Comparison of ENCODE assay signal across 8 cellular contexts in genomic region chr2:128090575-128090908, GRCh38. TPM values are rescaled to one million over a fixed set of nuclear protein-coding genes. Genes with fewer than 3 reads are reported as not detected.
A peak's percentile ranks its signal among the peaks of the same experiment; 100 is the strongest.
DNase-seq lines count a peak whose midpoint lies in the region; ATAC-seq and TF ChIP-seq lines count a peak whose summit lies in the region.

No MANE protein-coding gene starts in this region.

- H3K9me3 ChIP-seq in CD8-positive, alpha-beta T cell (ENCODE audit: low read length), result no peaks in the 10 kb centered on the region
- no peaks in the 10 kb centered on the region for H3K9me3 ChIP-seq in duodenal mucosa (ENCODE audit: control insufficient read depth in 1 of 2, low read length in 2 of 2)
- no peaks in the 10 kb centered on the region for H3K9me3 ChIP-seq in neural progenitor cell (ENCODE audit: low read depth)

- peak overlapping the region; percentile 60 for H3K27ac ChIP-seq in CD8-positive, alpha-beta T cell (ENCODE audit: low read depth, low read length)
- peak overlapping the region; percentile 40; the same call in 1 of the 2 replicates for H3K27ac ChIP-seq in KMS-11
- peak overlapping the region; percentile 67 for H3K27ac ChIP-seq in duodenal mucosa (ENCODE audit: low read depth, low read length)
- H3K27ac ChIP-seq in neural progenitor cell, result no peak overlapping the region

- H3K4me1 Mint-ChIP-seq in CD8-positive, alpha-beta T cell (ENCODE audit: low read depth), result peaks cover 44% of the 10 kb centered on the region
- H3K4me1 Mint-ChIP-seq in neural progenitor cell, result peaks cover 18% of the 10 kb centered on the region

- no peaks in the 10 kb centered on the region for H3K36me3 ChIP-seq in CD8-positive, alpha-beta T cell (ENCODE audit: insufficient read depth, low read length)
- no peaks in the 10 kb centered on the region for H3K36me3 ChIP-seq in KMS-11 (ENCODE audit: insufficient read depth)
- H3K36me3 ChIP-seq in duodenal mucosa (ENCODE audit: control insufficient read depth in 1 of 2, insufficient read depth in 2 of 2, low read length in 2 of 2), result peaks cover 6 to 8% of the 10 kb centered on the region in 2 donors
- no peaks in the 10 kb centered on the region for H3K36me3 ChIP-seq in neural progenitor cell

- H3K36me3 Mint-ChIP-seq in CD8-positive, alpha-beta T cell, result peaks cover 8% of the 10 kb centered on the region
- no peaks in the 10 kb centered on the region for H3K36me3 Mint-ChIP-seq in neural progenitor cell

- H2AFZ ChIP-seq in KMS-11 (ENCODE audit: low read depth) (peak overlapping the region; percentile 63), neural progenitor cell (replicated peaks) (peak overlapping the region; percentile 79)

- POLR2A ChIA-PET in CD8-positive, alpha-beta T cell (lab: Charles Lee), result interaction anchor here (0.6 to 3.0 kb wide), 11 partner anchors 8 to 388 kb away, joined by 3 to 26 read pairs (median 4); partner anchors contain the start of genes AMMECR1L, SAP130 and WDR33

- H3K9ac ChIP-seq in KMS-11 (peak overlapping the region; percentile 82; the same call in 1 of the 2 replicates), duodenal mucosa (ENCODE audit: low read depth in 1 of 2, low read length in 2 of 2) (peak overlapping the region; percentile 68 to 98), neural progenitor cell (peak overlapping the region; percentile 63)

- peak overlapping the region; percentile 86 for H3K4me3 ChIP-seq in CD8-positive, alpha-beta T cell (ENCODE audit: low read depth, low read length)
- H3K4me3 ChIP-seq in KMS-11 (IDR thresholded peaks at IDR 0.05; ENCODE audit: insufficient read depth, low read depth, low read length) (no peak overlapping the region), duodenal mucosa (ENCODE audit: low read depth in 1 of 2, low read length in 2 of 2) (peak overlapping the region; percentile 91 to 100), neural progenitor cell (peak overlapping the region; percentile 74)

- H4K20me1 ChIP-seq in KMS-11 (ENCODE audit: insufficient read depth), result no peaks in the 10 kb centered on the region
- peaks cover 11% of the 10 kb centered on the region for H4K20me1 ChIP-seq in neural progenitor cell (ENCODE audit: low read depth)

- H3K4me2 ChIP-seq in KMS-11, result peak overlapping the region; percentile 55
- H3K4me2 ChIP-seq in neural progenitor cell, result peak overlapping the region; percentile 86

- H3K4me3 Mint-ChIP-seq in CD8-positive, alpha-beta T cell, result peak overlapping the region; percentile 90
- H3K4me3 Mint-ChIP-seq in neural progenitor cell, result peak overlapping the region; percentile 95

- no peak for DNase-seq in CD8-positive, alpha-beta T cell
- DNase-seq in neural progenitor cell (ENCODE audit: low spot score), result no peak
- no peak for DNase-seq in NCI-H1417 (lab: John Stamatoyannopoulos, UW)
- no peak for DNase-seq in HPDE6-E6E7 (ENCODE audit: extremely low spot score)
- DNase-seq in activated effector memory CD4-positive, alpha-beta T cell treated with Interleukin-2 at 50 U/mL for 16 hours, result no peak
- DNase-seq in NCI-H1436 (lab: John Stamatoyannopoulos, UW), result no peak

- CTCF ChIA-PET in CD8-positive, alpha-beta T cell (lab: Charles Lee), result interaction anchor here (1.5 kb wide), 1 partner anchor 63 kb away, joined by 6 read pairs; the partner anchor contains the start of gene SAP130

- H3K9me3 Mint-ChIP-seq in CD8-positive, alpha-beta T cell, result no peaks in the 10 kb centered on the region
- no peaks in the 10 kb centered on the region for H3K9me3 Mint-ChIP-seq in neural progenitor cell

- peak; percentile 23 for ATAC-seq in CD8-positive, alpha-beta T cell

- no peaks in the 10 kb centered on the region for H3K27me3 ChIP-seq in CD8-positive, alpha-beta T cell (ENCODE audit: insufficient read depth, low read length)
- no peaks in the 10 kb centered on the region for H3K27me3 ChIP-seq in KMS-11 (ENCODE audit: insufficient read depth, low read depth)
- H3K27me3 ChIP-seq in duodenal mucosa (ENCODE audit: control insufficient read depth in 1 of 2, insufficient read depth in 2 of 2, low read length in 2 of 2), result no peaks in the 10 kb centered on the region
- no peaks in the 10 kb centered on the region for H3K27me3 ChIP-seq in neural progenitor cell

- no peaks in the 10 kb centered on the region for H3K27me3 Mint-ChIP-seq in CD8-positive, alpha-beta T cell (ENCODE audit: low read depth)
- peaks cover 4% of the 10 kb centered on the region for H3K27me3 Mint-ChIP-seq in neural progenitor cell (ENCODE audit: insufficient read depth, low read depth)

- H3K27ac Mint-ChIP-seq in CD8-positive, alpha-beta T cell, result peak overlapping the region; percentile 95
- H3K27ac Mint-ChIP-seq in neural progenitor cell, result peak overlapping the region; percentile 37

- peaks cover 34% of the 10 kb centered on the region for H3K79me2 ChIP-seq in KMS-11 (ENCODE audit: insufficient read depth, low read depth)
- peaks cover 41% of the 10 kb centered on the region for H3K79me2 ChIP-seq in neural progenitor cell (ENCODE audit: low read depth)

- intact Hi-C loops in CD8-positive, alpha-beta T cell (cut with DNase I, micrococcal nuclease), result loop anchor here (2.0 to 5.0 kb wide), 8 partner anchors 202 to 703 kb away; partner anchors contain the start of genes WDR33 (in 2 of the 2), IWS1 (in 1 of the 2), MAP3K2 (in 1 of the 2) and POLR2D (in 1 of the 2)

- peaks cover 13% of the 10 kb centered on the region for H3F3A ChIP-seq in neural progenitor cell (ENCODE audit: low read depth)

- TF ChIP-seq CTCF in CD8-positive, alpha-beta T cell (IDR thresholded peaks at IDR 0.05), result no peak
- TF ChIP-seq CTCF in KMS-11 (conservative IDR thresholded peaks at IDR 0.05; ENCODE audit: low read depth, low read length) (no peak), neural progenitor cell (IDR thresholded peaks at IDR 0.05) (no peak)

- H3K4me1 ChIP-seq in CD8-positive, alpha-beta T cell (ENCODE audit: insufficient read depth, low read length), result peaks cover 5% of the 10 kb centered on the region
- H3K4me1 ChIP-seq in KMS-11 (ENCODE audit: low read depth, poor library complexity, severe bottlenecking) (peaks cover 22% of the 10 kb centered on the region), duodenal mucosa (ENCODE audit: control insufficient read depth in 1 of 2, insufficient read depth in 2 of 2, low read length in 2 of 2) (peaks cover 18 to 20% of the 10 kb centered on the region in 2 donors), neural progenitor cell (no peaks in the 10 kb centered on the region)

RNA-seq across cellular contexts. Expression of gene UGGT1, which starts 0.5 kb away (rescaled TPM):
- total RNA-seq in CD8-positive, alpha-beta T cell, result 10 to 100 TPM; 25.6 to 25.9 TPM
- total RNA-seq in neural progenitor cell (ENCODE audit: low replicate concordance), result 48.2 and 56.3 TPM in 2 replicates
